2 cellular contexts compared by ENCODE assay signal in the genomic region with DNA sequence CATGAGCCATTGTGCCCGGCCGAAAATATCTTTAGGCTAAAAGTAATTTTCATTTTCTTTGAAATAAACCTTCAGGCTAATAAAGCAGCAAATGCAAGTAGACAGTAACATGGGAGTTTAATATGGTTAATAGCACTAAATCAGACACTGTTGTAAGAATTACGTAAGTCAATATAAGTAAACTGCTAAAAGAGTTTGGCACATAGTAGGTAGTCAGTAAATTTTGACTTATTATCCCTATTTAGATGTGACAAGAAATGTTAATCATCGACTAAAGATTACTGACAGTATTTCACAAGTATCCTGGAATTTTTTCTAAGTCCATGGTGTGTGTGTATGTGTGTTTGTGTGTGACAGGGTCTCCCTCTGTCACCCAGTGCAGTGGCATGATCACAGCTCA.
TF ChIP-seq lines count a peak whose summit lies in the region.

No MANE protein-coding gene starts in this region.

TF ChIP-seq in SK-N-SH, 30 proteins besides CTCF, POLR2A, EP300 and RAD21:
- TF ChIP-seq CHD2 (IDR thresholded peaks at IDR 0.05; ENCODE audit: low read length, partially characterized antibody) (no peak), MXI1 (IDR thresholded peaks at IDR 0.05; ENCODE audit: low read depth, low read length) (no peak), RXRA (IDR thresholded peaks at IDR 0.05; ENCODE audit: borderline replicate concordance, low read depth) (no peak), FOXJ3 (CRISPR knock-in tag; IDR thresholded peaks at IDR 0.05) (no peak), YY1 (IDR thresholded peaks at IDR 0.05; ENCODE audit: low read depth) (no peak), RCOR1 (IDR thresholded peaks at IDR 0.05; ENCODE audit: low read length) (no peak)
- TF ChIP-seq, protein P1, sequence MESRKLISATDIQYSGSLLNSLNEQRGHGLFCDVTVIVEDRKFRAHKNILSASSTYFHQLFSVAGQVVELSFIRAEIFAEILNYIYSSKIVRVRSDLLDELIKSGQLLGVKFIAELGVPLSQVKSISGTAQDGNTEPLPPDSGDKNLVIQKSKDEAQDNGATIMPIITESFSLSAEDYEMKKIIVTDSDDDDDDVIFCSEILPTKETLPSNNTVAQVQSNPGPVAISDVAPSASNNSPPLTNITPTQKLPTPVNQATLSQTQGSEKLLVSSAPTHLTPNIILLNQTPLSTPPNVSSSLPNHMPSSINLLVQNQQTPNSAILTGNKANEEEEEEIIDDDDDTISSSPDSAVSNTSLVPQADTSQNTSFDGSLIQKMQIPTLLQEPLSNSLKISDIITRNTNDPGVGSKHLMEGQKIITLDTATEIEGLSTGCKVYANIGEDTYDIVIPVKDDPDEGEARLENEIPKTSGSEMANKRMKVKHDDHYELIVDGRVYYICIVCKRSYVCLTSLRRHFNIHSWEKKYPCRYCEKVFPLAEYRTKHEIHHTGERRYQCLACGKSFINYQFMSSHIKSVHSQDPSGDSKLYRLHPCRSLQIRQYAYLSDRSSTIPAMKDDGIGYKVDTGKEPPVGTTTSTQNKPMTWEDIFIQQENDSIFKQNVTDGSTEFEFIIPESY (IDR thresholded peaks at IDR 0.05; ENCODE audit: borderline replicate concordance, low read depth), result no peak
- TF ChIP-seq, protein P2, sequence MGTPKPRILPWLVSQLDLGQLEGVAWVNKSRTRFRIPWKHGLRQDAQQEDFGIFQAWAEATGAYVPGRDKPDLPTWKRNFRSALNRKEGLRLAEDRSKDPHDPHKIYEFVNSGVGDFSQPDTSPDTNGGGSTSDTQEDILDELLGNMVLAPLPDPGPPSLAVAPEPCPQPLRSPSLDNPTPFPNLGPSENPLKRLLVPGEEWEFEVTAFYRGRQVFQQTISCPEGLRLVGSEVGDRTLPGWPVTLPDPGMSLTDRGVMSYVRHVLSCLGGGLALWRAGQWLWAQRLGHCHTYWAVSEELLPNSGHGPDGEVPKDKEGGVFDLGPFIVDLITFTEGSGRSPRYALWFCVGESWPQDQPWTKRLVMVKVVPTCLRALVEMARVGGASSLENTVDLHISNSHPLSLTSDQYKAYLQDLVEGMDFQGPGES (IDR thresholded peaks at IDR 0.05; ENCODE audit: low read depth, low read length), result no peak
- TF ChIP-seq, protein P3, sequence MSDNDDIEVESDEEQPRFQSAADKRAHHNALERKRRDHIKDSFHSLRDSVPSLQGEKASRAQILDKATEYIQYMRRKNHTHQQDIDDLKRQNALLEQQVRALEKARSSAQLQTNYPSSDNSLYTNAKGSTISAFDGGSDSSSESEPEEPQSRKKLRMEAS (IDR thresholded peaks at IDR 0.05; ENCODE audit: low read depth), result no peak

TF ChIP-seq in SK-N-SH treated with all-trans-retinoic acid at 6 μM for 48 hours, 23 proteins besides CTCF, POLR2A, EP300 and RAD21:
- no peak for TF ChIP-seq PPARA (CRISPR knock-in tag; IDR thresholded peaks at IDR 0.05; ENCODE audit: borderline replicate concordance)
- no peak for TF ChIP-seq ZFP30 (CRISPR knock-in tag; IDR thresholded peaks at IDR 0.05)
- no peak for TF ChIP-seq ZNF8 (CRISPR knock-in tag; IDR thresholded peaks at IDR 0.05)
- no peak for TF ChIP-seq ZNF565 (CRISPR knock-in tag; conservative IDR thresholded peaks at IDR 0.05; ENCODE audit: low read depth)
- TF ChIP-seq, protein P4, sequence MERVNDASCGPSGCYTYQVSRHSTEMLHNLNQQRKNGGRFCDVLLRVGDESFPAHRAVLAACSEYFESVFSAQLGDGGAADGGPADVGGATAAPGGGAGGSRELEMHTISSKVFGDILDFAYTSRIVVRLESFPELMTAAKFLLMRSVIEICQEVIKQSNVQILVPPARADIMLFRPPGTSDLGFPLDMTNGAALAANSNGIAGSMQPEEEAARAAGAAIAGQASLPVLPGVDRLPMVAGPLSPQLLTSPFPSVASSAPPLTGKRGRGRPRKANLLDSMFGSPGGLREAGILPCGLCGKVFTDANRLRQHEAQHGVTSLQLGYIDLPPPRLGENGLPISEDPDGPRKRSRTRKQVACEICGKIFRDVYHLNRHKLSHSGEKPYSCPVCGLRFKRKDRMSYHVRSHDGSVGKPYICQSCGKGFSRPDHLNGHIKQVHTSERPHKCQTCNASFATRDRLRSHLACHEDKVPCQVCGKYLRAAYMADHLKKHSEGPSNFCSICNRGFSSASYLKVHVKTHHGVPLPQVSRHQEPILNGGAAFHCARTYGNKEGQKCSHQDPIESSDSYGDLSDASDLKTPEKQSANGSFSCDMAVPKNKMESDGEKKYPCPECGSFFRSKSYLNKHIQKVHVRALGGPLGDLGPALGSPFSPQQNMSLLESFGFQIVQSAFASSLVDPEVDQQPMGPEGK (CRISPR knock-in tag; IDR thresholded peaks at IDR 0.05; ENCODE audit: borderline replicate concordance), result no peak
- TF ChIP-seq, protein P5, sequence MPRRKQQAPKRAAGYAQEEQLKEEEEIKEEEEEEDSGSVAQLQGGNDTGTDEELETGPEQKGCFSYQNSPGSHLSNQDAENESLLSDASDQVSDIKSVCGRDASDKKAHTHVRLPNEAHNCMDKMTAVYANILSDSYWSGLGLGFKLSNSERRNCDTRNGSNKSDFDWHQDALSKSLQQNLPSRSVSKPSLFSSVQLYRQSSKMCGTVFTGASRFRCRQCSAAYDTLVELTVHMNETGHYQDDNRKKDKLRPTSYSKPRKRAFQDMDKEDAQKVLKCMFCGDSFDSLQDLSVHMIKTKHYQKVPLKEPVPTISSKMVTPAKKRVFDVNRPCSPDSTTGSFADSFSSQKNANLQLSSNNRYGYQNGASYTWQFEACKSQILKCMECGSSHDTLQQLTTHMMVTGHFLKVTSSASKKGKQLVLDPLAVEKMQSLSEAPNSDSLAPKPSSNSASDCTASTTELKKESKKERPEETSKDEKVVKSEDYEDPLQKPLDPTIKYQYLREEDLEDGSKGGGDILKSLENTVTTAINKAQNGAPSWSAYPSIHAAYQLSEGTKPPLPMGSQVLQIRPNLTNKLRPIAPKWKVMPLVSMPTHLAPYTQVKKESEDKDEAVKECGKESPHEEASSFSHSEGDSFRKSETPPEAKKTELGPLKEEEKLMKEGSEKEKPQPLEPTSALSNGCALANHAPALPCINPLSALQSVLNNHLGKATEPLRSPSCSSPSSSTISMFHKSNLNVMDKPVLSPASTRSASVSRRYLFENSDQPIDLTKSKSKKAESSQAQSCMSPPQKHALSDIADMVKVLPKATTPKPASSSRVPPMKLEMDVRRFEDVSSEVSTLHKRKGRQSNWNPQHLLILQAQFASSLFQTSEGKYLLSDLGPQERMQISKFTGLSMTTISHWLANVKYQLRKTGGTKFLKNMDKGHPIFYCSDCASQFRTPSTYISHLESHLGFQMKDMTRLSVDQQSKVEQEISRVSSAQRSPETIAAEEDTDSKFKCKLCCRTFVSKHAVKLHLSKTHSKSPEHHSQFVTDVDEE (CRISPR knock-in tag; IDR thresholded peaks at IDR 0.05), result no peak
- no peak for TF ChIP-seq BACH2 (CRISPR knock-in tag; IDR thresholded peaks at IDR 0.05; ENCODE audit: borderline replicate concordance)
- no peak for TF ChIP-seq ZC3H10 (CRISPR knock-in tag; IDR thresholded peaks at IDR 0.05)
- TF ChIP-seq OSR1 (CRISPR knock-in tag; IDR thresholded peaks at IDR 0.05), result no peak
- no peak for TF ChIP-seq RARB (CRISPR knock-in tag; IDR thresholded peaks at IDR 0.05)
- TF ChIP-seq ZNF70 (CRISPR knock-in tag; IDR thresholded peaks at IDR 0.05), result no peak
